ENCODE assay signal across 1 cellular context in genomic region chr7:75866129-75866496, GRCh38.
TF ChIP-seq lines count a peak whose summit lies in the region.

No MANE protein-coding gene starts in this region.

TF ChIP-seq in IMR-90, 13 proteins besides CTCF, POLR2A, EP300 and RAD21:
- TF ChIP-seq NFE2L2 (IDR thresholded peaks at IDR 0.05; ENCODE audit: low read depth, low read length): no peak
- TF ChIP-seq MAZ (IDR thresholded peaks at IDR 0.05; ENCODE audit: borderline replicate concordance, low read depth, low read length): no peak
- no peak for TF ChIP-seq SMC3 (IDR thresholded peaks at IDR 0.05; ENCODE audit: low read depth, low read length)
- no peak for TF ChIP-seq MXI1 (IDR thresholded peaks at IDR 0.05; ENCODE audit: borderline replicate concordance, low read depth, low read length)
- no peak for TF ChIP-seq CEBPB (IDR thresholded peaks at IDR 0.05; ENCODE audit: low read depth, low read length)
- TF ChIP-seq FOS (IDR thresholded peaks at IDR 0.05; ENCODE audit: low read depth, low read length): no peak
- no peak for TF ChIP-seq USF2 (IDR thresholded peaks at IDR 0.05; ENCODE audit: low read depth, low read length)
- TF ChIP-seq RFX5 (IDR thresholded peaks at IDR 0.05; ENCODE audit: low read depth, low read length): no peak
- TF ChIP-seq ELK1 (IDR thresholded peaks at IDR 0.05; ENCODE audit: borderline replicate concordance, low read depth, low read length): no peak
- TF ChIP-seq MAFK (IDR thresholded peaks at IDR 0.05; ENCODE audit: low read depth, low read length): no peak
- TF ChIP-seq BHLHE40 (IDR thresholded peaks at IDR 0.05; ENCODE audit: low read depth, low read length): no peak
- no peak for TF ChIP-seq RCOR1 (IDR thresholded peaks at IDR 0.05; ENCODE audit: insufficient replicate concordance, low read length)
